ENCODE assay signal across 9 cellular contexts in the genomic region with DNA sequence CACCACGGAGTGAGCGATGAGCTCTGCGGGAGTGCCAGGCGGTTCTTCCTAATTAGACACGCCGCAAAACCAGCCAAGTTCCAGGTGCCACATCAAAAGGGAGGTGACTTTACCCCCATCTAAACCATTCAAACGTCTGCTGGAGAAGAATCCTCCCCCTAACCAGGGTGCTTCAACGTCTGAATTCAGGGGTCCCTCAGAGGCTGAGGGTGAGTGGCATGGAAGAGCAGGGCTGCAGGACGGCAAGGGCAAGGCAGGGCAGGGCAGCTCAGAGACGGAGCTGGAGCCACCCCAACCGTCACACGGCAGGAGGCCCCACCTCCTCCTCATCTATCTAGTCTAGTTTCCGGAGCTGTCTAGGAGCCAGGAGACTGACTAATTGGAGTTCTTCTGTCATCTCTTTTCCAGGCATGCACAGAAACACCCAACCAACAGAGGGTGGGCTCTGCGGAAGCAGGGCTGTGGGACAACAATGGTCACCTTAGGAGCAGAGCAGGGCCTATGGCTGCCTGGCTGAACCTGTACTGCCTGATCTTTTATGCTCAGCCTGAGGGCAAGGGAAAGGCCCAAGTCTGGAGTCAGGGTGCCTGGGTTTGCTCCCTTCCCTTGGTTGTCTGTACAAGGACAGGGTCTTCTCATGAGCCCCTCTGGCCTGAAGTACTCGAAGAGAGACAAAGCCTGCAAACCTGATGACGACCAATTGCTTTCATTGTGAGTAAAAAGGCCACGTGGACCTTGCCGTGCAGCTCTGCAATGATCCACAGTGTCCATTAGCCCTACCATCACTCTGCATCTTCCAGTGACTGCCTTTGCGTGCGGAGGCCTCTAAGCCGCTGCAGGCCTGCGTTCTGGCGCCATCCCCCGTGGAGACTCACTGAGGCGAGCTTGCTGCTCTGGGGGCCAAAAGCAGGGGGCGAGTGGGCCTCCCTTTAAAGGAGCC.
DNase-seq lines count a peak whose midpoint lies in the region; ATAC-seq and TF ChIP-seq lines count a peak whose summit lies in the region.
"Had no signal": no experiment of that assay in that cellular context is flagged by ENCODE, and none has a peak within 500 bp of the region (broad histone marks: within the 10 kb centered on the region; RNA-seq: fewer than 3 reads in every experiment).

No MANE protein-coding gene starts in this region.

- DNase-seq in NCI-H526 (lab: John Stamatoyannopoulos, UW), result peak; percentile 15 to 43
- DNase-seq in NCI-H526 treated with DMSO at 0.1 percent for 48 hours (lab: John Stamatoyannopoulos, UW), result no peak
- DNase-seq in RWPE1 (ENCODE audit: low spot score), result peak; percentile 72
- DNase-seq in fibroblast of villous mesenchyme (ENCODE audit: low read depth), result peak; percentile 63
- no peak for DNase-seq in smooth muscle cell (lab: John Stamatoyannopoulos, UW; ENCODE audit: unreplicated experiment)
- DNase-seq in endothelial cell (ENCODE audit: low spot score), result no peak
- no peak for DNase-seq in NCI-H187 treated with DMSO at 0.1 percent for 48 hours (lab: John Stamatoyannopoulos, UW)
- DNase-seq: GOT3 had no signal

- peaks cover 5% of the 10 kb centered on the region for H3F3A ChIP-seq in smooth muscle cell (ENCODE audit: low read depth)

- WGBS in smooth muscle cell (ENCODE audit: low lambda C conversion rate), result 59% methylated on average over 26 of the region's 26 CpGs

- H3K9ac ChIP-seq in smooth muscle cell (ENCODE audit: low read depth), result peak overlapping the region; percentile 26

- H3K27ac Mint-ChIP-seq in endothelial cell (ENCODE audit: unreplicated experiment), result no peak overlapping the region

- H3K79me2 ChIP-seq in smooth muscle cell (ENCODE audit: low read depth), result peaks cover 77% of the 10 kb centered on the region

- H3K36me3 Mint-ChIP-seq in endothelial cell (ENCODE audit: low read depth, unreplicated experiment), result peaks cover 7% of the 10 kb centered on the region

- CTCF ChIA-PET in RWPE1 (lab: Yijun Ruan, JAX), result interaction anchor here (0.9 to 1.1 kb wide), 2 partner anchors 18 to 44 kb away, joined by 3 to 4 read pairs; no protein-coding TSS in a partner anchor

- H3K9me3 ChIP-seq in smooth muscle cell (replicated peaks; ENCODE audit: low read depth), result no peaks in the 10 kb centered on the region

- peak overlapping the region; percentile 51 for H3K4me2 ChIP-seq in smooth muscle cell

- no peak overlapping the region for H3K4me3 ChIP-seq in fibroblast of villous mesenchyme (ENCODE audit: low read depth, low read length)
- no peak overlapping the region for H3K4me3 ChIP-seq in smooth muscle cell

- peaks cover 9% of the 10 kb centered on the region for H4K20me1 ChIP-seq in smooth muscle cell (ENCODE audit: low read depth)

- H3K27ac ChIP-seq in RWPE1 (peak overlapping the region; percentile 80), smooth muscle cell (ENCODE audit: low read depth) (peak overlapping the region; percentile 58)

- no peak overlapping the region for H2AFZ ChIP-seq in smooth muscle cell (ENCODE audit: low read depth)

- H3K36me3 ChIP-seq in smooth muscle cell (ENCODE audit: low read depth), result no peaks in the 10 kb centered on the region

- peaks cover 2% of the 10 kb centered on the region for H3K4me1 ChIP-seq in smooth muscle cell (ENCODE audit: low read depth)

- H3K4me3 Mint-ChIP-seq in endothelial cell (ENCODE audit: unreplicated experiment), result no peak overlapping the region

- no peak for ATAC-seq in HG03521 (IDR thresholded peaks at IDR 0.05; ENCODE audit: unreplicated experiment)

- H3K27me3 Mint-ChIP-seq in endothelial cell (ENCODE audit: unreplicated experiment), result peaks cover 10% of the 10 kb centered on the region

- peaks cover under 1% of the 10 kb centered on the region for H3K4me1 Mint-ChIP-seq in endothelial cell (ENCODE audit: unreplicated experiment)

- no peaks in the 10 kb centered on the region for H3K27me3 ChIP-seq in smooth muscle cell (ENCODE audit: low read depth)

- no peaks in the 10 kb centered on the region for H3K9me3 Mint-ChIP-seq in endothelial cell (ENCODE audit: unreplicated experiment)

- no peak for TF ChIP-seq CTCF in RWPE1 (conservative IDR thresholded peaks at IDR 0.05; ENCODE audit: low read depth)
- no peak for TF ChIP-seq CTCF in fibroblast of villous mesenchyme (IDR thresholded peaks at IDR 0.05; ENCODE audit: insufficient read depth, low read depth, low read length)
- TF ChIP-seq CTCF in smooth muscle cell (IDR thresholded peaks at IDR 0.05; ENCODE audit: borderline replicate concordance, insufficient read depth, poor library complexity, severe bottlenecking), result no peak
- TF ChIP-seq CTCF in endothelial cell (IDR thresholded peaks at IDR 0.05; ENCODE audit: unreplicated experiment), result no peak

- POLR2A ChIA-PET in RWPE1 (lab: Yijun Ruan, JAX; ENCODE audit: low non-redundant PET), result no interaction called here

Comparison
In these comparisons a context has a peak if more than half of its experiments do, and no peak if none do; other contexts are left out.
1. DNase-seq: peak in NCI-H526 (2 of 2), RWPE1 (single experiment) and fibroblast of villous mesenchyme (single experiment); none in NCI-H526 treated with DMSO at 0.1 percent for 48 hours (single experiment), smooth muscle cell (single experiment), endothelial cell (single experiment) and NCI-H187 treated with DMSO at 0.1 percent for 48 hours (single experiment).